Comparison of ENCODE assay signal across 8 cellular contexts in the genomic region with DNA sequence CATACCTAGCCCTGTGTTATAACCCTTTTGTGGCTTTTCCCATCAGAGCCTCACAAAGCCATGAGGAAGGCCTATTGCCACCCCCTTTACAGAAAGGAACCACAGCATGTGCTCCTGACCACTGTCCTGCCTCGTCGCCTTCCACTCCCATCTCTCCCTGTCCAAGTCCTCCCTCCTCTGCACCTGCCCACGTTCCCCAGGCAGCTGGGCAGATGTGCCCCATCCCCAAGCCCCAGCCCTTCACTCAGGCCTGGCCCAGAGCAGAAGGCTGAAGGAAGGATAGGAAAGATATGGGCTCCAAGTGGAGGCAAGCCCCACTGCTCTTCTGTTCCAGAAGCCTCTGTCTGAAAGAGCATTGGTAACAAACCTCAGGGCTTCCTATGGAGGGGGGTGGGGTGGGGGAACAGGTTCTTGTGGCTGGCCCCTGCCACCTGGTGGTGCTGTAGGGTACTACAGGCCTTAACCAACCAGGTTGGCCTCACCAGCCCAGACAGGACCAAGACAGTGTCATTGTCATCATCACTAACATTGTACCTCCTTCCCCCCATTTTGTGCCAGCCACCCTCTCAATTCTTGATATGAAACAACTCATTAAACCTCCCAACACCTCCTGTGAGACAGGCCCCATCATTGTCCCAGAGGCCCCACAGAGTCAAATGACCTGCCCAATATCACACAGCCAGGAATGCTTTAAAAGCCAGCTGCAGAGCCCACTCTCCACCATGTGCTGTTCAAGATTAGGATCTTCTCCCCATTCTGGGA. TPM values are rescaled to one million over a fixed set of nuclear protein-coding genes. Genes with fewer than 3 reads are reported as not detected.
DNase-seq lines count a peak whose midpoint lies in the region; ATAC-seq and TF ChIP-seq lines count a peak whose summit lies in the region.

No MANE protein-coding gene starts in this region.

- intact Hi-C loops in stomach (cut with DNase I; ENCODE audit: low total_unique reads), result loop anchor here (5.0 to 10.0 kb wide), 2 partner anchors 142 to 199 kb away; partner anchors contain the start of genes PARP3 and RRP9

- H3K4ac ChIP-seq in neuronal stem cell (ENCODE audit: low read length), result no peak overlapping the region

- H3K4me3 ChIP-seq in GM06990 (replicated peaks; ENCODE audit: low read depth, low read length) (no peak overlapping the region), neuronal stem cell (ENCODE audit: low read length in 2 of 2) (peak overlapping the region in 1 of 2 donors; percentile 9), stomach (no peak overlapping the region)

- no peaks in the 10 kb centered on the region for H3K4me1 Mint-ChIP-seq in activated T-helper 17 cell treated with anti-CD3 and anti-CD28 coated beads, Interleukin-2, amount 50 U/mL, for 72 hours

- no peak overlapping the region for H3K23ac ChIP-seq in neuronal stem cell (ENCODE audit: low read depth, low read length, poor library complexity)

- DNase-seq in GM06990 (ENCODE audit: extremely low read depth, insufficient read length) (peak; percentile 48), HK-2 (ENCODE audit: unreplicated experiment) (peak; percentile 72), RKO (ENCODE audit: low spot score) (peak; percentile 73), fibroblast of peridontal ligament (ENCODE audit: extremely low read depth) (peak; percentile 72), neuronal stem cell (ENCODE audit: low spot score) (peak; percentile 75), stomach (peak; percentile 90)

- peak; percentile 93 for ATAC-seq in activated T-helper 17 cell treated with anti-CD3 and anti-CD28 coated beads, Interleukin-2, amount 50 U/mL, for 72 hours (replicated peaks)
- no peak for ATAC-seq in HG02571 (IDR thresholded peaks at IDR 0.05; ENCODE audit: unreplicated experiment)

- no peaks in the 10 kb centered on the region for H3K9me3 Mint-ChIP-seq in activated T-helper 17 cell treated with anti-CD3 and anti-CD28 coated beads, Interleukin-2, amount 50 U/mL, for 72 hours

- TF ChIP-seq POLR2A in stomach (IDR thresholded peaks at IDR 0.05), result no peak

- no peak overlapping the region for H2BK120ac ChIP-seq in neuronal stem cell (ENCODE audit: low read depth, low read length)

- H4K91ac ChIP-seq in neuronal stem cell (ENCODE audit: low read depth, low read length, poor library complexity), result no peak overlapping the region

- no peak overlapping the region for H3K4me3 Mint-ChIP-seq in activated T-helper 17 cell treated with anti-CD3 and anti-CD28 coated beads, Interleukin-2, amount 50 U/mL, for 72 hours

- peak overlapping the region; percentile 62 for H2AFZ ChIP-seq in neuronal stem cell (ENCODE audit: low read length)

- H3K4me1 ChIP-seq in neuronal stem cell (ENCODE audit: control insufficient read depth in 2 of 2, insufficient read depth in 1 of 2, low read depth in 1 of 2, low read length in 2 of 2), result peaks cover 0 to 4% of the 10 kb centered on the region in 2 donors
- peaks cover 0 to 5% (median 2%) of the 10 kb centered on the region in 4 donors for H3K4me1 ChIP-seq in stomach

- TF ChIP-seq CTCF in GM06990 (IDR thresholded peaks at IDR 0.05; ENCODE audit: insufficient read depth, low read length, poor library complexity, severe bottlenecking) (peak; percentile 95), stomach (IDR thresholded peaks at IDR 0.05) (peak in 6 of 7 experiments; percentile 95 to 99 (median 98))

- H3K79me1 ChIP-seq in neuronal stem cell (ENCODE audit: low read depth, low read length), result peaks cover 6% of the 10 kb centered on the region

- no peak overlapping the region for H4K8ac ChIP-seq in neuronal stem cell (ENCODE audit: low read depth, low read length)

- H3K14ac ChIP-seq in neuronal stem cell (ENCODE audit: low read length), result peak overlapping the region; percentile 25

- TF ChIP-seq EP300 in stomach (IDR thresholded peaks at IDR 0.05), result no peak

- peak overlapping the region; percentile 59 for H2BK5ac ChIP-seq in neuronal stem cell (ENCODE audit: low read length)

- H3K27ac ChIP-seq in neuronal stem cell (replicated peaks; ENCODE audit: low read length) (no peak overlapping the region), stomach (no peak overlapping the region)

- H3K9ac ChIP-seq in neuronal stem cell (ENCODE audit: low read depth, low read length, poor library complexity), result no peak overlapping the region

- peak overlapping the region; percentile 69 for H3K27ac Mint-ChIP-seq in activated T-helper 17 cell treated with anti-CD3 and anti-CD28 coated beads, Interleukin-2, amount 50 U/mL, for 72 hours

- H2AK5ac ChIP-seq in neuronal stem cell (ENCODE audit: low read depth, low read length), result no peak overlapping the region

- H3K18ac ChIP-seq in neuronal stem cell (ENCODE audit: low read length), result peak overlapping the region; percentile 88

- H3K36me3 Mint-ChIP-seq in activated T-helper 17 cell treated with anti-CD3 and anti-CD28 coated beads, Interleukin-2, amount 50 U/mL, for 72 hours (ENCODE audit: low read depth), result peaks cover 6% of the 10 kb centered on the region

- no peaks in the 10 kb centered on the region for H3K27me3 Mint-ChIP-seq in activated T-helper 17 cell treated with anti-CD3 and anti-CD28 coated beads, Interleukin-2, amount 50 U/mL, for 72 hours

- no peak overlapping the region for H2BK12ac ChIP-seq in neuronal stem cell (ENCODE audit: low read length)

- H3K36me3 ChIP-seq in GM06990 (ENCODE audit: control insufficient read depth, insufficient read depth, low read length) (peaks cover 18% of the 10 kb centered on the region), neuronal stem cell (replicated peaks in 1 of 2; ENCODE audit: control insufficient read depth in 2 of 2, insufficient read depth in 2 of 2, low read length in 2 of 2) (peaks cover 55 to 95% of the 10 kb centered on the region in 2 donors), stomach (peaks cover 0 to 50% (median 2%) of the 10 kb centered on the region in 4 donors)

- WGBS in neuronal stem cell (ENCODE audit: extremely low coverage in 2 of 2, insufficient read length in 2 of 2, insufficient replicate concordance in 1 of 2), 2 donors, result no CpG with 5 or more reads among the region's 3 CpGs
- WGBS in stomach, 5 donors, result 63 to 71% (median 69%) methylated on average over 3 of the region's 3 CpGs

- no peak overlapping the region for H2BK15ac ChIP-seq in neuronal stem cell (ENCODE audit: low read length)

- H3K4me2 ChIP-seq in neuronal stem cell (ENCODE audit: insufficient read depth, low read length, poor library complexity, severe bottlenecking), result no peak overlapping the region

- H3K27me3 ChIP-seq in GM06990 (replicated peaks; ENCODE audit: control insufficient read depth, insufficient read depth, low read length) (no peaks in the 10 kb centered on the region), neuronal stem cell (ENCODE audit: control insufficient read depth in 3 of 3, insufficient read depth in 3 of 3, low read depth in 1 of 3, low read length in 3 of 3) (no peaks in the 10 kb centered on the region), stomach (no peaks in the 10 kb centered on the region)

- H3K9me3 ChIP-seq in neuronal stem cell (replicated peaks in 1 of 2; ENCODE audit: control insufficient read depth in 2 of 2, insufficient read depth in 1 of 2, low read depth in 1 of 2, low read length in 2 of 2) (no peaks in the 10 kb centered on the region), stomach (no peaks in the 10 kb centered on the region)

RNA-seq across cellular contexts. Expression of gene POC1A, which starts 10.0 kb away (rescaled TPM):
- total RNA-seq in activated T-helper 17 cell treated with anti-CD3 and anti-CD28 coated beads, Interleukin-2, amount 50 U/mL, for 72 hours, result 10 to 100 TPM; 19.5 to 28.1 TPM
- 18.0 TPM for polyA plus RNA-seq in neuronal stem cell (2013, experiment 1 of 2)
- 17.8 TPM for polyA plus RNA-seq in neuronal stem cell (2013, experiment 2 of 2)
- total RNA-seq in stomach, result 10 to 100 TPM in 1 of 5 donors, 1 to 10 TPM in 3, not detected in 1; 1.8 to 23.2 (median 3.5) TPM
- 1 to 10 TPM; 3.0 to 4.4 (median 3.5) TPM for polyA plus RNA-seq in stomach

RNA-seq across cellular contexts. Expression of gene ALAS1, which starts 53.7 kb away (rescaled TPM):
- total RNA-seq in activated T-helper 17 cell treated with anti-CD3 and anti-CD28 coated beads, Interleukin-2, amount 50 U/mL, for 72 hours, result 10 to 100 TPM; 66.1 to 72.7 TPM
- 37.3 TPM for polyA plus RNA-seq in neuronal stem cell (2013, experiment 1 of 2)
- polyA plus RNA-seq in neuronal stem cell (2013, experiment 2 of 2), result 36.5 TPM
- total RNA-seq in stomach, result 10 to 100 TPM; 19.6 to 75.3 (median 33.4) TPM
- 10 to 100 TPM; 35.6 to 59.1 (median 42.7) TPM for polyA plus RNA-seq in stomach
